ENCODE assay signal across 28 cellular contexts in the genomic region with DNA sequence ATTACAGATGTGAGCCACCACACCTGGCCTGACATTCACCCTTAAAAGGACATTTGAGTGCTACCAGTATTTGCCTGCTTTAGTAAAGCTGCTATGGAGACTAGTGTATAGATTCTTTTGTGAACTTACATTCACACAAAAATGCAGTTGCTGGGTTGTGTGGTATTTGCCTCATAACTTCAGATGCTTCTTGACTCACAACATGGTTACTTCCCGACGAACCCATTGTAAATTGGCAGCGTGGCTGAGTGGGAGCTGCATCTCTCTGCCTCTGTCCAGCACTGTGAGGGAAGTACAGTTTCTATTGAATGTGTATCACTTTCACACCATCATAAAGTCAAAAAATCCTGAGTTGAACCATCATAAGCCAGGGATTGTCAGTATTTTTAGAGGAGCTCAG.
"Had no signal": no experiment of that assay in that cellular context is flagged by ENCODE, and none has a peak within 500 bp of the region (broad histone marks: within the 10 kb centered on the region; RNA-seq: fewer than 3 reads in every experiment).

No MANE protein-coding gene starts in this region.

- H3K4me3 ChIP-seq: colonic mucosa, dorsolateral prefrontal cortex, esophagus muscularis mucosa, gastroesophageal sphincter, lower lobe of right lung, mucosa of descending colon, right lobe of liver, skin epidermis, stomach, suprapubic skin, transverse colon, uterus had no signal

- H3K4me1 ChIP-seq: colonic mucosa, esophagus muscularis mucosa, gastroesophageal sphincter, lower lobe of right lung, right lobe of liver, suprapubic skin, transverse colon, uterus had no signal

- H3K27ac ChIP-seq: colonic mucosa, dorsolateral prefrontal cortex, esophagus muscularis mucosa, gastroesophageal sphincter, lower lobe of right lung, right lobe of liver, skin epidermis, stomach, suprapubic skin, transverse colon, uterus had no signal

- H3K27me3 ChIP-seq: colonic mucosa, dorsolateral prefrontal cortex, esophagus muscularis mucosa, gastroesophageal sphincter, right lobe of liver, stomach, suprapubic skin, transverse colon, uterus had no signal

- DNase-seq: activated B cell treated with CpG ODN at 0.5 μM for 24 hours; activated CD4-positive, alpha-beta memory T cell treated with anti-CD3 and anti-CD28 coated beads for 36 hours; activated naive CD4-positive, alpha-beta T cell treated with Interleukin-2 at 50 U/mL for 16 hours; activated naive CD8-positive, alpha-beta T cell treated with anti-CD3 and anti-CD28 coated beads, Interleukin-2, amount 10 ng/mL, durations not matched to agents 7 days and 5 days; activated T-cell treated with anti-CD3 and anti-CD28 coated beads, Interleukin-2, amount 50 U/mL, for 48 hours; amniotic stem cell; colonic mucosa; dorsolateral prefrontal cortex; effector memory CD8-positive, alpha-beta T cell; head of caudate nucleus; left colon; lower lobe of right lung; mesendoderm; mucosa of descending colon; nephron progenitor cell; nucleus accumbens; right lobe of liver; stimulated activated CD4-positive, alpha-beta T cell treated with anti-CD3 and anti-CD28 coated beads, Interleukin-2, amount 100 ng/mL, for 24 hours; stomach; T1000; transverse colon; uterus had no signal

- ATAC-seq: activated CD4-positive, alpha-beta T cell treated with anti-CD3 and anti-CD28 coated beads for 36 hours; effector memory CD8-positive, alpha-beta T cell; gastroesophageal sphincter; left colon; lower lobe of right lung; mucosa of descending colon; right lobe of liver; stimulated activated effector memory CD8-positive, alpha-beta T cell treated with anti-CD3 and anti-CD28 coated beads, Interleukin-12 subunit alpha, Interleukin-12 subunit beta, amount 100 ng/mL, for 72 hours had no signal

- H3K9me3 ChIP-seq: colonic mucosa, esophagus muscularis mucosa, gastroesophageal sphincter, lower lobe of right lung, mucosa of descending colon, right lobe of liver, stomach, suprapubic skin, transverse colon, uterus had no signal

- H3K36me3 ChIP-seq: colonic mucosa, esophagus muscularis mucosa, gastroesophageal sphincter, lower lobe of right lung, right lobe of liver, stomach, suprapubic skin, transverse colon, uterus had no signal
